ENCODE assay signal across 28 cellular contexts in the genomic region with DNA sequence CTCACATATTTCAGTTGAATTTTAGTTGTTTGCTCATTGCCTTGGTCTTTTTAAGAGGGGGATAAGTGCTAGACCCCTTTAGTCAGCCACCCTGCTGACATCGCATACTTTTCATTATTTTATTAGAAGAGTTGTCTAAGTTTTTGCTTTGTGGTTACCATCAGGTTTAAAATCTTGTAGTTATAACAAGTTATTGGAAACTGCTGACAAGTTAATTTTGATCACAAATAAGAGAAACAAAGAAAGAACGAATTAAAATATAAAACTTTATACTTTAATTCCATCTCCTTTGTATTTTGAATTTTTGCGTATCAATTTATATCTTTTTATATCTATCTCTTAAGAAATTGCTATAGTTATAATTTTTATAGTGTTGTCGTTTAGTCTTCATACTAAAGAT.
"Had no signal": no experiment of that assay in that cellular context is flagged by ENCODE, and none has a peak within 500 bp of the region (broad histone marks: within the 10 kb centered on the region; RNA-seq: fewer than 3 reads in every experiment).

No MANE protein-coding gene starts in this region.

- DNase-seq: activated CD4-positive, alpha-beta T cell treated with anti-CD3 and anti-CD28 coated beads for 4 hours; activated CD4-positive, alpha-beta T cell treated with anti-CD3 and anti-CD28 coated beads, Interleukin-2, amount 50 U/mL, for 4 hours; activated CD8-positive, alpha-beta memory T cell treated with anti-CD3 and anti-CD28 coated beads for 24 hours; activated effector memory CD4-positive, alpha-beta T cell treated with Interleukin-2 at 50 U/mL for 16 hours; activated naive CD4-positive, alpha-beta T cell treated with Interleukin-2 at 50 U/mL for 16 hours; adrenal gland; aorta; body of pancreas; caudate nucleus; foreskin keratinocyte; heart right ventricle; midbrain; naive thymus-derived CD4-positive, alpha-beta T cell; ovary; small intestine; stimulated activated CD4-positive, alpha-beta T cell treated with anti-CD3 and anti-CD28 coated beads, Interleukin-1b, Interleukin-23, amount 100 ng/mL, for 48 hours; stimulated activated CD4-positive, alpha-beta T cell treated with anti-CD3 and anti-CD28 coated beads, Interleukin-4, amount 100 ng/mL, for 4 hours; stimulated activated CD8-positive, alpha-beta memory T cell treated with anti-CD3 and anti-CD28 coated beads, Interleukin-4, amount 100 ng/mL, for 48 hours; stimulated activated naive CD8-positive, alpha-beta T cell treated with anti-CD3 and anti-CD28 coated beads, Interleukin-15, amount 100 ng/mL, for 72 hours; thyroid gland had no signal

- H3K27ac Mint-ChIP-seq: activated naive CD8-positive, alpha-beta T cell; naive thymus-derived CD4-positive, alpha-beta T cell; stimulated activated memory B cell treated with anti-CD40 and anti-IgM and Interleukin-4, amounts not matched to agents 10 μg/mL and 1 μg/mL and 100 μg/mL, for 72 hours; stimulated activated naive CD8-positive, alpha-beta T cell treated with anti-CD3 and anti-CD28 coated beads, Interleukin-15, amount 100 ng/mL, for 72 hours had no signal

- H3K4me1 Mint-ChIP-seq: naive thymus-derived CD4-positive, alpha-beta T cell; stimulated activated memory B cell treated with anti-CD40 and anti-IgM and Interleukin-4, amounts not matched to agents 10 μg/mL and 1 μg/mL and 100 μg/mL, for 72 hours; stimulated activated naive CD8-positive, alpha-beta T cell treated with anti-CD3 and anti-CD28 coated beads, Interleukin-15, amount 100 ng/mL, for 72 hours had no signal

- H3K9me3 Mint-ChIP-seq: endodermal cell had no signal

- H3K4me3 Mint-ChIP-seq: activated naive CD8-positive, alpha-beta T cell; endodermal cell; naive thymus-derived CD4-positive, alpha-beta T cell; stimulated activated memory B cell treated with anti-CD40 and anti-IgM and Interleukin-4, amounts not matched to agents 10 μg/mL and 1 μg/mL and 100 μg/mL, for 72 hours; stimulated activated naive CD8-positive, alpha-beta T cell treated with anti-CD3 and anti-CD28 coated beads, Interleukin-15, amount 100 ng/mL, for 72 hours had no signal

- FAIRE-seq: small intestine had no signal

- H3K4me1 ChIP-seq: adrenal gland, body of pancreas, foreskin keratinocyte, heart right ventricle, thyroid gland had no signal

- H3K36me3 Mint-ChIP-seq: activated naive CD8-positive, alpha-beta T cell; naive thymus-derived CD4-positive, alpha-beta T cell; stimulated activated memory B cell treated with anti-CD40 and anti-IgM and Interleukin-4, amounts not matched to agents 10 μg/mL and 1 μg/mL and 100 μg/mL, for 72 hours had no signal

- H3K27me3 Mint-ChIP-seq: activated naive CD8-positive, alpha-beta T cell; naive thymus-derived CD4-positive, alpha-beta T cell; progenitor cell of endocrine pancreas; stimulated activated memory B cell treated with anti-CD40 and anti-IgM and Interleukin-4, amounts not matched to agents 10 μg/mL and 1 μg/mL and 100 μg/mL, for 72 hours; stimulated activated naive CD8-positive, alpha-beta T cell treated with anti-CD3 and anti-CD28 coated beads, Interleukin-15, amount 100 ng/mL, for 72 hours had no signal

- H3K9me3 ChIP-seq: adrenal gland, body of pancreas, neutrophil, ovary, thyroid gland had no signal

- H3K36me3 ChIP-seq: adrenal gland, heart right ventricle, neutrophil, ovary, thyroid gland had no signal

- H3K27me3 ChIP-seq: adrenal gland, body of pancreas, foreskin keratinocyte, heart right ventricle, neutrophil, ovary, thyroid gland had no signal

- H3K27ac ChIP-seq: adrenal gland, body of pancreas, foreskin keratinocyte, heart right ventricle, neutrophil, ovary, thyroid gland, VCaP had no signal

- H3K4me3 ChIP-seq: adrenal gland, body of pancreas, heart right ventricle, ovary, thyroid gland had no signal

- ATAC-seq: body of pancreas; esophagus mucosa; foreskin keratinocyte; heart right ventricle; naive thymus-derived CD4-positive, alpha-beta T cell; sciatic nerve; stimulated activated memory B cell treated with anti-CD40 and anti-IgM and Interleukin-4, amounts not matched to agents 10 μg/mL and 1 μg/mL and 100 μg/mL, for 72 hours; stimulated activated naive CD8-positive, alpha-beta T cell treated with anti-CD3 and anti-CD28 coated beads, Interleukin-15, amount 100 ng/mL, for 72 hours had no signal
